ENCODE assay signal across 36 cellular contexts in the genomic region with DNA sequence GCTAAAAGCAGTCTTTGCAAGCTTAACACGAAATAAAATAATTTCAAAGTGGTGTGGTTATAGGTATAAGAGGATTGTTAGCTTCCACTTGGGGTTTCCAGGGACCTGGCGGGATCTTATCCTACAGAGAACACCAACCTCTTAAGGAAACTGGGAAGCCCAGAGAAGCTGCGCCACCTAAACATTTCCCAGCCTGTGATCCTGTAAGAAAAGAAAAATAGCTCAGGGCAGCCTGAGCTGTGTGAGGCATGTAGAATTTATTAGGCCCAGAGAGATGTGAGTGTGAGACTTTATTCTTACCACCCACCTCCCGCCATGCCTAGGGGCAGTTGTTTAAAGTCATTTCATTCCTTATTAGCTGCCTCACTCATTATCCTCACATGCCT. TPM values are rescaled to one million over a fixed set of nuclear protein-coding genes. Genes with fewer than 3 reads are reported as not detected.
DNase-seq lines count a peak whose midpoint lies in the region; ATAC-seq, FAIRE-seq and TF ChIP-seq lines count a peak whose summit lies in the region.
"Had no signal": no experiment of that assay in that cellular context is flagged by ENCODE, and none has a peak within 500 bp of the region (broad histone marks: within the 10 kb centered on the region; RNA-seq: fewer than 3 reads in every experiment).

No MANE protein-coding gene starts in this region.

- H3K27me3 ChIP-seq in HepG2 (ENCODE audit: control insufficient read depth in 1 of 2, insufficient read depth in 2 of 2, low read length in 2 of 2) (no peaks in the 10 kb centered on the region), right lobe of liver (no peaks in the 10 kb centered on the region), hepatocyte (peaks cover 16% of the 10 kb centered on the region)
- H3K27me3 ChIP-seq: BE2C, BLaER1 had no signal

- intact Hi-C loops in activated CD4-positive, alpha-beta T cell treated with anti-CD3 and anti-CD28 coated beads, Interleukin-2, amount 10 ng/mL, durations not matched to agents 24 days and 14 days (cut with micrococcal nuclease), result no loop called here
- intact Hi-C loops in HepG2 (cut with micrococcal nuclease; ENCODE audit: unreplicated experiment) (loop anchor here (5.0 kb wide), 1 partner anchor 130 kb away; no protein-coding TSS in a partner anchor), right lobe of liver (cut with DNase I) (no loop called here)

- no peak overlapping the region for H3K27ac Mint-ChIP-seq in activated CD4-positive, alpha-beta T cell treated with anti-CD3 and anti-CD28 coated beads, Interleukin-2, amount 10 ng/mL, durations not matched to agents 24 days and 14 days
- H3K27ac Mint-ChIP-seq: B cell; CD14-positive monocyte; CD4-positive, alpha-beta memory T cell; CD4-positive, alpha-beta T cell; CD4-positive, CD25-positive, alpha-beta regulatory T cell; CD8-positive, alpha-beta memory T cell; CD8-positive, alpha-beta T cell had no signal

- POLR2A ChIA-PET in HepG2 (lab: Yijun Ruan, JAX), result interaction anchor here (0.7 to 2.2 kb wide), 13 partner anchors 13 to 260 kb away, joined by 3 to 10 read pairs (median 4); a partner anchor contains a TSS

- TF ChIP-seq EP300 in HepG2 (IDR thresholded peaks at IDR 0.05; ENCODE audit: low read depth in 2 of 2, low read length in 2 of 2) (no peak), HepG2 (CRISPR knock-in tag; IDR thresholded peaks at IDR 0.05; ENCODE audit: borderline replicate concordance) (no peak)

- H3K27ac ChIP-seq in HepG2 (ENCODE audit: extremely low read length, insufficient read depth, low read length) (peak overlapping the region; percentile 88), right lobe of liver (peak overlapping the region in 1 of 3 donors; percentile 18), hepatocyte (peak overlapping the region; percentile 25)
- H3K27ac ChIP-seq: 22Rv1; A549; BLaER1; BLaER1 treated with 17β-estradiol and CSF1 and Interleukin-3, amounts not matched to agents 10 nM and 100 nM; C4-2B had no signal

- peak; percentile 31 for DNase-seq in activated CD4-positive, alpha-beta T cell treated with anti-CD3 and anti-CD28 coated beads, Interleukin-2, amount 10 ng/mL, durations not matched to agents 24 days and 14 days
- no peak for DNase-seq in activated CD4-positive, alpha-beta T cell treated with anti-CD3 and anti-CD28 coated beads for 4 hours
- DNase-seq in HepG2 (ENCODE audit: low spot score) (no peak), right lobe of liver (no peak), ELF-1 (ENCODE audit: low read depth, low spot score) (peak; percentile 13), hepatocyte (ENCODE audit: low spot score) (no peak), NCI-H526 treated with DMSO at 0.1 percent for 48 hours (lab: John Stamatoyannopoulos, UW) (no peak)
- DNase-seq: 8988T; ACHN; AML-193; BE2C; C1 segment of cervical spinal cord; Caco-2; Calu3; CD4-positive, alpha-beta memory T cell; CD4-positive, alpha-beta T cell; CD4-positive, CD25-positive, alpha-beta regulatory T cell; CD8-positive, alpha-beta memory T cell; CD8-positive, alpha-beta T cell; COR-L47; DMS 273 treated with DMSO at 0.1 percent for 48 hours; DMS153; DMS79; DMS79 treated with DMSO at 0.1 percent for 48 hours; DND-41; EL had no signal

- peaks cover 14% of the 10 kb centered on the region for H3K9me3 Mint-ChIP-seq in activated CD4-positive, alpha-beta T cell treated with anti-CD3 and anti-CD28 coated beads, Interleukin-2, amount 10 ng/mL, durations not matched to agents 24 days and 14 days

- TF ChIP-seq RAD21 in HepG2 (CRISPR knock-in tag; IDR thresholded peaks at IDR 0.05), result no peak

- no peak for TF ChIP-seq CTCF in HepG2 (CRISPR knock-in tag; IDR thresholded peaks at IDR 0.05)
- no peak for TF ChIP-seq CTCF in right lobe of liver (IDR thresholded peaks at IDR 0.05)
- TF ChIP-seq CTCF in hepatocyte (IDR thresholded peaks at IDR 0.05; ENCODE audit: poor library complexity), result no peak

- H3K4me1 Mint-ChIP-seq in activated CD4-positive, alpha-beta T cell treated with anti-CD3 and anti-CD28 coated beads, Interleukin-2, amount 10 ng/mL, durations not matched to agents 24 days and 14 days, result peaks cover 5% of the 10 kb centered on the region
- H3K4me1 Mint-ChIP-seq: CD14-positive monocyte had no signal

- no peak overlapping the region for H3K4me3 Mint-ChIP-seq in activated CD4-positive, alpha-beta T cell treated with anti-CD3 and anti-CD28 coated beads, Interleukin-2, amount 10 ng/mL, durations not matched to agents 24 days and 14 days
- H3K4me3 Mint-ChIP-seq: B cell; CD14-positive monocyte; CD4-positive, alpha-beta memory T cell; CD4-positive, alpha-beta T cell; CD4-positive, CD25-positive, alpha-beta regulatory T cell; CD8-positive, alpha-beta memory T cell; CD8-positive, alpha-beta T cell had no signal

- peaks cover 0 to 3% of the 10 kb centered on the region in 2 experiments; a peak in 1 of 5 replicates for H3K36me3 ChIP-seq in HepG2 (replicated peaks in 1 of 2; ENCODE audit: control insufficient read depth in 1 of 2, insufficient read depth in 2 of 2, low read length in 2 of 2)
- no peaks in the 10 kb centered on the region for H3K36me3 ChIP-seq in right lobe of liver
- no peaks in the 10 kb centered on the region for H3K36me3 ChIP-seq in hepatocyte (replicated peaks; ENCODE audit: insufficient read depth, low read depth)
- H3K36me3 ChIP-seq: BE2C, BLaER1 had no signal

- H3K36me3 Mint-ChIP-seq in activated CD4-positive, alpha-beta T cell treated with anti-CD3 and anti-CD28 coated beads, Interleukin-2, amount 10 ng/mL, durations not matched to agents 24 days and 14 days (ENCODE audit: low read depth), result no peaks in the 10 kb centered on the region
- H3K36me3 Mint-ChIP-seq: CD14-positive monocyte; CD4-positive, alpha-beta memory T cell; CD4-positive, CD25-positive, alpha-beta regulatory T cell; CD8-positive, alpha-beta memory T cell; CD8-positive, alpha-beta T cell had no signal

- CTCF ChIA-PET in HepG2 (lab: Yijun Ruan, JAX; ENCODE audit: low intra/inter-chr PET ratio, low total read pairs), result no interaction called here

- no peaks in the 10 kb centered on the region for H3K79me2 ChIP-seq in HepG2 (ENCODE audit: insufficient read depth, low read length)
- no peaks in the 10 kb centered on the region for H3K79me2 ChIP-seq in hepatocyte

- H3K4me1 ChIP-seq in HepG2 (ENCODE audit: insufficient read depth, low read length) (peaks cover 71% of the 10 kb centered on the region), right lobe of liver (peaks cover 0 to 28% (median 8%) of the 10 kb centered on the region in 4 donors), hepatocyte (ENCODE audit: insufficient read depth) (peaks cover 21% of the 10 kb centered on the region)
- H3K4me1 ChIP-seq: BE2C; BLaER1 treated with 17β-estradiol and CSF1 and Interleukin-3, amounts not matched to agents 10 nM and 100 nM had no signal

- H3K9me2 ChIP-seq in hepatocyte (replicated peaks; ENCODE audit: insufficient read depth), result no peaks in the 10 kb centered on the region

- WGBS in HepG2 (ENCODE audit: low lambda C conversion rate), result 96% methylated on average over 4 of the region's 4 CpGs
- 91% methylated on average over 4 of the region's 4 CpGs for WGBS in right lobe of liver (ENCODE audit: insufficient coverage, low coverage, low lambda C conversion rate, missing lambda C conversion rate)
- WGBS in hepatocyte (ENCODE audit: low lambda C conversion rate, missing lambda C conversion rate), result 88% methylated on average over 4 of the region's 4 CpGs

- ATAC-seq in HepG2, result 0 out of 3 replicates have a peak, but pooled peaks have one; percentile 0
- no peak for ATAC-seq in right lobe of liver
- no peak for ATAC-seq in GM18858 (IDR thresholded peaks at IDR 0.05; ENCODE audit: unreplicated experiment)
- ATAC-seq: A549; CD8-positive, alpha-beta T cell had no signal

- H4K20me1 ChIP-seq in HepG2 (ENCODE audit: insufficient read depth, low read length) (no peaks in the 10 kb centered on the region), hepatocyte (ENCODE audit: insufficient read depth, poor library complexity, severe bottlenecking) (no peaks in the 10 kb centered on the region)
- H4K20me1 ChIP-seq: BLaER1; BLaER1 treated with 17β-estradiol and CSF1 and Interleukin-3, amounts not matched to agents 10 nM and 100 nM had no signal

- H3K9me3 ChIP-seq in HepG2 (ENCODE audit: low read length), result peaks cover 19% of the 10 kb centered on the region
- no peaks in the 10 kb centered on the region for H3K9me3 ChIP-seq in right lobe of liver
- no peaks in the 10 kb centered on the region for H3K9me3 ChIP-seq in hepatocyte (ENCODE audit: low read depth)
- H3K9me3 ChIP-seq: BE2C, Caco-2 had no signal

- in situ Hi-C loops in HepG2 (cut with HindIII; ENCODE audit: extremely low pct_ligation_motif_present, low pct_unique_long_range_greater_than_20kb), result no loop called here

- TF ChIP-seq POLR2A in HepG2 (IDR thresholded peaks at IDR 0.05; ENCODE audit: insufficient read depth in 1 of 2, low read depth in 2 of 2, low read length in 2 of 2) (no peak), right lobe of liver (IDR thresholded peaks at IDR 0.05) (no peak)

- BruUV-seq in HepG2 (replicated peaks; lab: Mats Ljungman, UMichigan), result no TSS peak

- no peak overlapping the region; a peak in 1 of 6 replicates for H3K4me3 ChIP-seq in HepG2 (replicated peaks in 1 of 3; ENCODE audit: insufficient read depth in 1 of 3, low read depth in 2 of 3, low read length in 3 of 3)
- no peak overlapping the region for H3K4me3 ChIP-seq in right lobe of liver
- no peak overlapping the region for H3K4me3 ChIP-seq in hepatocyte
- H3K4me3 ChIP-seq: A549; BLaER1; BLaER1 treated with 17β-estradiol and CSF1 and Interleukin-3, amounts not matched to agents 10 nM and 100 nM had no signal

- H3K4me2 ChIP-seq in HepG2 (ENCODE audit: low read depth, low read length), result peak overlapping the region; percentile 54; the same call in 1 of the 2 replicates
- no peak overlapping the region for H3K4me2 ChIP-seq in hepatocyte
- H3K4me2 ChIP-seq: A549; BLaER1; BLaER1 treated with 17β-estradiol and CSF1 and Interleukin-3, amounts not matched to agents 10 nM and 100 nM had no signal

- H3K9ac ChIP-seq in HepG2 (ENCODE audit: insufficient read depth, low read depth, low read length), result peak overlapping the region; percentile 40; the same call in 1 of the 2 replicates
- H3K9ac ChIP-seq: BLaER1; BLaER1 treated with 17β-estradiol and CSF1 and Interleukin-3, amounts not matched to agents 10 nM and 100 nM had no signal

- H2AFZ ChIP-seq in HepG2 (ENCODE audit: low read length) (no peak overlapping the region), hepatocyte (no peak overlapping the region)

- peaks cover 9% of the 10 kb centered on the region for H3K27me3 Mint-ChIP-seq in activated CD4-positive, alpha-beta T cell treated with anti-CD3 and anti-CD28 coated beads, Interleukin-2, amount 10 ng/mL, durations not matched to agents 24 days and 14 days

- FAIRE-seq in HepG2 (lab: Jason Lieb, UNC), result no peak
- FAIRE-seq: A204.1, A549, D721Med had no signal

RNA-seq across cellular contexts. Expression of a gene that starts 54.1 kb away (rescaled TPM):
- not detected in 2 replicates for total RNA-seq in activated CD4-positive, alpha-beta T cell treated with anti-CD3 and anti-CD28 coated beads, Interleukin-2, amount 10 ng/mL, durations not matched to agents 24 days and 14 days
- total RNA-seq in HepG2 (2016; rRNA removed; fragmentation: Illumina TruSeq; extraction: Trizol) (29.6 and 34.7 TPM in 2 replicates), right lobe of liver (10 to 100 TPM in 5 of 6 experiments, 1 to 10 TPM in 1; 3.4 to 82.9 (median 54.3) TPM), hepatocyte (116 and 147 TPM in 2 replicates)
- total RNA-seq in HepG2 (2016; cell fraction: cytosol; rRNA removed; fragmentation: Illumina TruSeq; extraction: Trizol; ENCODE audit: low read depth), result 7.2 and 7.8 TPM in 2 replicates
- total RNA-seq in HepG2 (2016; cell fraction: insoluble cytoplasmic fraction; rRNA removed; fragmentation: Illumina TruSeq; extraction: Trizol), result 27.0 and 36.5 TPM in 2 replicates
- total RNA-seq in HepG2 (2016; cell fraction: membrane; rRNA removed; fragmentation: Illumina TruSeq; extraction: Trizol), result 29.3 and 34.9 TPM in 2 replicates
- total RNA-seq in HepG2 (2016; cell fraction: nucleus; rRNA removed; fragmentation: Illumina TruSeq; extraction: Trizol), result 91.2 and 104 TPM in 2 replicates
- polyA plus RNA-seq in HepG2 (2011; rRNA removed) (316 and 375 TPM in 2 replicates), hepatocyte (296 and 300 TPM in 2 replicates)
- polyA plus RNA-seq in HepG2 (2011; cell fraction: cytosol; rRNA removed), result 191 and 283 TPM in 2 replicates
- 458 and 601 TPM in 2 replicates for polyA plus RNA-seq in HepG2 (2011; cell fraction: nucleus; rRNA removed)
- polyA plus RNA-seq in HepG2 (2012), result 765 and 789 TPM in 2 replicates
- polyA plus RNA-seq in HepG2 (2016; cell fraction: cytosol; fragmentation: Illumina TruSeq; extraction: Trizol; ENCODE audit: low read depth), result 7.8 and 8.0 TPM in 2 replicates
- polyA plus RNA-seq in HepG2 (2016; cell fraction: insoluble cytoplasmic fraction; fragmentation: Illumina TruSeq; extraction: Trizol; ENCODE audit: low read depth), result 36.0 and 46.4 TPM in 2 replicates
- 18.5 and 20.3 TPM in 2 replicates for polyA plus RNA-seq in HepG2 (2016; cell fraction: membrane; fragmentation: Illumina TruSeq; extraction: Trizol; ENCODE audit: low read depth)
- 252 and 258 TPM in 2 replicates for polyA plus RNA-seq in HepG2 (2016; cell fraction: nucleus; fragmentation: Illumina TruSeq; extraction: Trizol; ENCODE audit: insufficient read depth, low read depth)
- 0.21 and 276 TPM in 2 replicates for polyA minus RNA-seq in HepG2 (2011; rRNA and poly(A)+ RNA removed; ENCODE audit: low replicate concordance)
- 404 and 475 TPM in 2 replicates for polyA minus RNA-seq in HepG2 (2011; cell fraction: cytosol; rRNA and poly(A)+ RNA removed)
- polyA minus RNA-seq in HepG2 (2011; cell fraction: nucleus; rRNA and poly(A)+ RNA removed), result 171 and 228 TPM in 2 replicates
- total RNA-seq: CD4-positive, alpha-beta memory T cell; CD4-positive, CD25-positive, alpha-beta regulatory T cell; CD8-positive, alpha-beta memory T cell had no signal
- polyA plus RNA-seq: CD14-positive monocyte; CD4-positive, alpha-beta memory T cell; CD4-positive, CD25-positive, alpha-beta regulatory T cell; CD8-positive, alpha-beta memory T cell had no signal

Comparison
In these comparisons a context has a peak if more than half of its experiments do, and no peak if none do; other contexts are left out.
1. DNase-seq: peak in activated CD4-positive, alpha-beta T cell treated with anti-CD3 and anti-CD28 coated beads, Interleukin-2, amount 10 ng/mL, durations not matched to agents 24 days and 14 days (single experiment) and ELF-1 (single experiment); none in activated CD4-positive, alpha-beta T cell treated with anti-CD3 and anti-CD28 coated beads for 4 hours (0 of 2), HepG2 (single experiment), right lobe of liver (0 of 3), hepatocyte (single experiment) and NCI-H526 treated with DMSO at 0.1 percent for 48 hours (single experiment).